In the genomic region with DNA sequence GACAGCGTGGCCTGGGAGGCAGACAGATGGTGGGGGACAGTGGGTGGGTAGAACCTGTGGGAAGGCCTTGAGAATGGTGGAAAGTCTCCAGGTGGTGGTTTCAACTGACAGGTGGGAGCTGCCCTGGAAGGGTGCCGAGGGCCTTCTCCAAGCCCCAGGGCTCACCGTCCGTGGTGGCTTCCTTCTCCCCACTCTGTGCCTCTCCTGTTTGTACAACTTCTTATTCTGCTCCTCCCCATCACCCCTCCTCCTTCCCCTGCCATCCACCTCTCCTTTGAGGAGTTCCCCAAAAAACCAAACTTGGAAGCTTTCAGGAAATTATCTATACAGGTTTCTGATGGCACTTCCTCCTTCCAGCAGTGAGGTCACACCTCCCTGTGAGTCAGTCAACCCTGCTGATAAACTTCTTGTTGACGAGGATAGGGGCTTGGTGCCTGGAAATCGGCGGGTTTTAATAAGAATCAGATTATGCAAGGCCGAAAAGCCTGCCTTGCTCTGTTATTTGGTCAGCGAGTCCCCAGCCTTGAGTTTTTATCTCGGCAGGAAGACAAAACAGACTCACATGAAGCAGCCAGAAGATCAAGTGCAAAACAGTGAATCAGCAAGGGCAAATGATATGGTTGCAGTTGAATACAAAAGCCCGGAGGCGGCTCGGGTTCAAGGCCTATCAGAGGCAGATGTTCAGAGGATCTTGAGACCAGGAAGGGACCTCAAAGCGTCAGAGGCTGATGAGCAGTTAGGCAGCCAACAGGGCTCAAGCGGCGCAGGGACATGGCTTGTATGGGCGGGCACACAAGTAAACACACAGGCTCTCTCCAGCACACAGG, we compare ENCODE assay signal across 8 cellular contexts. TPM values are rescaled to one million over a fixed set of nuclear protein-coding genes. Genes with fewer than 3 reads are reported as not detected.
DNase-seq lines count a peak whose midpoint lies in the region; ATAC-seq and TF ChIP-seq lines count a peak whose summit lies in the region.

No MANE protein-coding gene starts in this region.

- peak; percentile 88 for DNase-seq in AML-193 (lab: John Stamatoyannopoulos, UW)
- DNase-seq in NCI-H146 (lab: John Stamatoyannopoulos, UW) = peak; percentile 88
- DNase-seq in body of pancreas = peak; percentile 64 to 89 (median 72)
- no peak for DNase-seq in HAP-1 (ENCODE audit: low spot score in 2 of 2)
- no peak for DNase-seq in hepatic stellate cell (ENCODE audit: low spot score)
- DNase-seq in putamen (ENCODE audit: low spot score) = no peak
- DNase-seq in stimulated activated CD4-positive, alpha-beta T cell treated with anti-CD3 and anti-CD28 coated beads, Interleukin-4, amount 100 ng/mL, for 1 hour = no peak

- WGBS in body of pancreas, 2 donors = 34 to 37% methylated on average over 16 to 17 of the region's 17 CpGs
- WGBS in mesodermal cell (ENCODE audit: insufficient coverage in 2 of 2), 2 experiments = 76 to 77% methylated on average over 16 to 17 of the region's 17 CpGs

- peaks cover 38% of the 10 kb centered on the region for H3K4me1 ChIP-seq in body of pancreas
- peaks cover 44% of the 10 kb centered on the region for H3K4me1 ChIP-seq in mesodermal cell (ENCODE audit: control insufficient read depth, insufficient read depth, low read length, poor library complexity, severe bottlenecking)
- no peaks in the 10 kb centered on the region for H3K4me1 ChIP-seq in HAP-1

- in situ Hi-C loops in HAP-1 (cut with MboI; ENCODE audit: low sequenced_read_pairs) = no loop called here

- ATAC-seq in body of pancreas = peak; percentile 89

- H3K36me3 ChIP-seq in body of pancreas (replicated peaks in 1 of 2; ENCODE audit: insufficient read depth in 1 of 2, low read depth in 2 of 2) (no peaks in the 10 kb centered on the region), mesodermal cell (ENCODE audit: control insufficient read depth, insufficient read depth, low read length) (peaks cover 29% of the 10 kb centered on the region), HAP-1 (replicated peaks) (peaks cover 8% of the 10 kb centered on the region)

- peak overlapping the region; percentile 46 to 85 (median 78) for H3K27ac ChIP-seq in body of pancreas
- peak overlapping the region; percentile 72 for H3K27ac ChIP-seq in mesodermal cell (ENCODE audit: low read depth, low read length, severe bottlenecking)

- intact Hi-C loops in body of pancreas (cut with DNase I) = no loop called here

- TF ChIP-seq CTCF in body of pancreas (IDR thresholded peaks at IDR 0.05) = no peak

- H3K9me3 ChIP-seq in body of pancreas = no peaks in the 10 kb centered on the region
- H3K9me3 ChIP-seq in mesodermal cell (ENCODE audit: control insufficient read depth, low read length) = no peaks in the 10 kb centered on the region
- H3K9me3 ChIP-seq in HAP-1 = no peaks in the 10 kb centered on the region

- H3K4me3 ChIP-seq in body of pancreas = no peak overlapping the region
- no peak overlapping the region for H3K4me3 ChIP-seq in mesodermal cell (ENCODE audit: extremely low read depth, insufficient read depth, low read length, poor library complexity, severe bottlenecking)
- H3K4me3 ChIP-seq in HAP-1 = no peak overlapping the region

- peak in 1 of 3 donors; percentile 12 for TF ChIP-seq POLR2A in body of pancreas (IDR thresholded peaks at IDR 0.05)

- H3K27me3 ChIP-seq in body of pancreas (no peaks in the 10 kb centered on the region), HAP-1 (ENCODE audit: low read depth) (no peaks in the 10 kb centered on the region)

RNA-seq across cellular contexts. Expression of a gene that starts 9.5 kb away (rescaled TPM):
- 10 to 100 TPM in 1 of 2 donors, 1 to 10 TPM in 1; 7.5 to 14.8 TPM for total RNA-seq in body of pancreas
- polyA plus RNA-seq in mesodermal cell (2013, experiment 1 of 2) = 20.6 TPM
- 13.5 TPM for polyA plus RNA-seq in mesodermal cell (2013, experiment 2 of 2)

RNA-seq across cellular contexts. Expression of a gene that starts 42.1 kb away (rescaled TPM):
- total RNA-seq in body of pancreas = 10 to 100 TPM in 1 of 2 donors, 1 to 10 TPM in 1; 3.0 to 17.9 TPM
- 19.8 TPM for polyA plus RNA-seq in mesodermal cell (2013, experiment 1 of 2)
- polyA plus RNA-seq in mesodermal cell (2013, experiment 2 of 2) = 18.5 TPM

Comparison
In these comparisons a context has a peak if more than half of its experiments do, and no peak if none do; other contexts are left out.
1. DNase-seq: peak in AML-193 (2 of 2), NCI-H146 (single experiment) and body of pancreas (4 of 4); none in HAP-1 (0 of 2), hepatic stellate cell (single experiment), putamen (single experiment) and stimulated activated CD4-positive, alpha-beta T cell treated with anti-CD3 and anti-CD28 coated beads, Interleukin-4, amount 100 ng/mL, for 1 hour (single experiment).